9 cellular contexts compared by ENCODE assay signal in the genomic region with DNA sequence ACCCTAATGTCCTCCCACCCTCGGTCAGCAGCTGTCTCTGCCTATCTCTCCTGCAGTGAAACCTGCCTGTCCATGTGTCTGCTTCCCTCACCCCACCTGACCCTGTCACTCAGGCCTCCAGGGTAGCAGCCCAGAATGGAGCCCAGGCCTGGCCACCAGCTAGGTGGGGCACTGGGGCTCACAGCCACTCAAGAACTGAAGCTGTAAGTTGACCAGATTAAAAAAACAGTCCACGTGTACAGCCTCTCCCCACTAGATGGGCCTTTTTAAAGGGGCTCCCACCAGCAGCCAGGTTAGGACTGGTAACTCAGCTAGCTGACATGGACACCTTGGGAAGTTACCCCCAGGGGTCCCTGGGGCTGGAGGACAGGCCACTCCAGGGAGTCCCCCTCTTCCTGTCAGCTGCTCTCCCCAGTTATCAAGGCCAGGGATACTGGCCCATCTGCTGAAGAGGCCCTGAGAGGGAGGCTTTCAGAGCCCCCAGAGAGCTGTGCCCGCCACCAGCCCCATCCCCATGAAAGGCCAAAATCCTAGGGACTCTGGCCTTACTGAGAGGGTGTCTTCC. TPM values are rescaled to one million over a fixed set of nuclear protein-coding genes. Genes with fewer than 3 reads are reported as not detected.
A peak's percentile ranks its signal among the peaks of the same experiment; 100 is the strongest.
DNase-seq lines count a peak whose midpoint lies in the region; ATAC-seq, FAIRE-seq and TF ChIP-seq lines count a peak whose summit lies in the region.
"Had no signal": no experiment of that assay in that cellular context is flagged by ENCODE, and none has a peak within 500 bp of the region (broad histone marks: within the 10 kb centered on the region; RNA-seq: fewer than 3 reads in every experiment).

No MANE protein-coding gene starts in this region.

- H4K20me1 ChIP-seq in HCT116 (ENCODE audit: insufficient read depth): no peaks in the 10 kb centered on the region

- POLR2A ChIA-PET in HCT116 (lab: Charles Lee): no interaction called here

- H3K9me3 Mint-ChIP-seq in stimulated activated effector memory CD8-positive, alpha-beta T cell treated with anti-CD3 and anti-CD28 coated beads, Interleukin-12 subunit alpha, Interleukin-12 subunit beta, amount 100 ng/mL, for 72 hours: no peaks in the 10 kb centered on the region
- H3K9me3 Mint-ChIP-seq in Calu3 (ENCODE audit: low read depth, unreplicated experiment): no peaks in the 10 kb centered on the region

- H3K9me3 ChIP-seq in HCT116 (ENCODE audit: control insufficient read depth in 1 of 2, insufficient read depth in 1 of 2, low read depth in 1 of 2, low read length in 2 of 2) (no peaks in the 10 kb centered on the region), kidney (ENCODE audit: control insufficient read depth in 1 of 2, low read length in 2 of 2) (no peaks in the 10 kb centered on the region)

- peaks cover 87% of the 10 kb centered on the region for H3K27me3 Mint-ChIP-seq in Calu3 (ENCODE audit: unreplicated experiment)

- peaks cover 36 to 63% of the 10 kb centered on the region in 2 experiments for H3K4me1 ChIP-seq in HCT116 (ENCODE audit: control insufficient read depth in 1 of 2, insufficient read depth in 2 of 2, low read length in 2 of 2)
- peaks cover 25 to 55% of the 10 kb centered on the region in 2 donors for H3K4me1 ChIP-seq in kidney (ENCODE audit: control insufficient read depth in 1 of 2, insufficient read depth in 1 of 2, low read depth in 1 of 2, low read length in 2 of 2)

- no peak for FAIRE-seq in kidney (lab: Jason Lieb, UNC)
- FAIRE-seq: endothelial cell of umbilical vein had no signal

- H3K4me1 Mint-ChIP-seq in stimulated activated effector memory CD8-positive, alpha-beta T cell treated with anti-CD3 and anti-CD28 coated beads, Interleukin-12 subunit alpha, Interleukin-12 subunit beta, amount 100 ng/mL, for 72 hours: peaks cover 73% of the 10 kb centered on the region
- H3K4me1 Mint-ChIP-seq in Calu3 (ENCODE audit: low read depth, unreplicated experiment): peaks cover 28% of the 10 kb centered on the region

- no peaks in the 10 kb centered on the region for H3K9me2 ChIP-seq in HCT116 (ENCODE audit: insufficient read depth)

- H2AFZ ChIP-seq in HCT116 (ENCODE audit: low read depth, low read length, poor library complexity, severe bottlenecking): no peak overlapping the region

- no peaks in the 10 kb centered on the region for H3K79me2 ChIP-seq in HCT116 (ENCODE audit: insufficient read depth, low read length)

- peak overlapping the region; percentile 87 for H3K4me2 ChIP-seq in HCT116 (ENCODE audit: low read length)

- no peaks in the 10 kb centered on the region for H3K36me3 ChIP-seq in HCT116 (ENCODE audit: control insufficient read depth in 1 of 2, insufficient read depth in 2 of 2, low read length in 2 of 2)
- H3K36me3 ChIP-seq in kidney (ENCODE audit: control insufficient read depth in 1 of 2, insufficient read depth in 2 of 2, low read length in 2 of 2): no peaks in the 10 kb centered on the region

- CTCF ChIA-PET in HCT116 (lab: Charles Lee): interaction anchor here (1.4 kb wide), 1 partner anchor 20 kb away, joined by 3 read pairs; the partner anchor contains the start of gene ABCF2
- CTCF ChIA-PET in Calu3 (lab: Charles Lee): no interaction called here

- RAD21 ChIA-PET in HCT116 (lab: Charles Lee; ENCODE audit: low non-redundant PET in 1 of 2, low total read pairs in 2 of 2, uncharacterized antibody in 2 of 2, unreplicated experiment in 2 of 2): no interaction called here

- TF ChIP-seq POLR2A in HCT116 (IDR thresholded peaks at IDR 0.05; ENCODE audit: borderline replicate concordance, extremely low read depth, insufficient read depth, insufficient read length): no peak

- H3K27ac Mint-ChIP-seq in stimulated activated effector memory CD8-positive, alpha-beta T cell treated with anti-CD3 and anti-CD28 coated beads, Interleukin-12 subunit alpha, Interleukin-12 subunit beta, amount 100 ng/mL, for 72 hours: no peak overlapping the region
- no peak overlapping the region for H3K27ac Mint-ChIP-seq in Calu3 (ENCODE audit: unreplicated experiment)

- H3K4me3 ChIP-seq in HCT116 (replicated peaks in 1 of 2; ENCODE audit: low read depth in 1 of 2, low read length in 2 of 2) (peak overlapping the region; percentile 58 to 70; a peak in 3 of 4 replicates), kidney (ENCODE audit: low read length in 2 of 2) (peak overlapping the region in 1 of 2 donors; percentile 65)

- ATAC-seq in HCT116: no peak
- no peak for ATAC-seq in stimulated activated effector memory CD8-positive, alpha-beta T cell treated with anti-CD3 and anti-CD28 coated beads, Interleukin-12 subunit alpha, Interleukin-12 subunit beta, amount 100 ng/mL, for 72 hours

- peaks cover 7% of the 10 kb centered on the region for H3K36me3 Mint-ChIP-seq in stimulated activated effector memory CD8-positive, alpha-beta T cell treated with anti-CD3 and anti-CD28 coated beads, Interleukin-12 subunit alpha, Interleukin-12 subunit beta, amount 100 ng/mL, for 72 hours
- H3K36me3 Mint-ChIP-seq in Calu3 (ENCODE audit: insufficient read depth, unreplicated experiment): peaks cover 22% of the 10 kb centered on the region

- intact Hi-C loops in HCT116 (cut with micrococcal nuclease): loop anchor here (10.0 kb wide), 1 partner anchor 122 kb away; no protein-coding TSS in a partner anchor
- intact Hi-C loops in kidney (cut with DNase I): loop anchor here (10.0 kb wide), 1 partner anchor 58 kb away; no protein-coding TSS in a partner anchor
- intact Hi-C loops in Calu3 (cut with micrococcal nuclease; ENCODE audit: unreplicated experiment): loop anchor here (5.0 kb wide), 1 partner anchor 55 kb away; no protein-coding TSS in a partner anchor

- DNase-seq in HCT116 (ENCODE audit: low read depth, low spot score): no peak
- DNase-seq in astrocyte of the hippocampus (ENCODE audit: low read depth, low spot score): peak; percentile 27
- peak; percentile 60 for DNase-seq in kidney
- DNase-seq in stimulated activated effector memory CD8-positive, alpha-beta T cell treated with anti-CD3 and anti-CD28 coated beads, Interleukin-12 subunit alpha, Interleukin-12 subunit beta, amount 100 ng/mL, for 72 hours (ENCODE audit: low spot score in 2 of 2): no peak
- no peak for DNase-seq in Calu3
- no peak for DNase-seq in activated CD4-positive, alpha-beta T cell treated with anti-CD3 and anti-CD28 coated beads, Interleukin-2, amount 50 U/mL, for 1 hour
- DNase-seq in HT-29 (ENCODE audit: low spot score): no peak
- DNase-seq in anterior cingulate cortex (lab: John Stamatoyannopoulos, UW): no peak

- TF ChIP-seq RAD21 in HCT116 (IDR thresholded peaks at IDR 0.05; ENCODE audit: low read depth): no peak

- H3K27ac ChIP-seq in HCT116 (ENCODE audit: low read depth, low read length) (no peak overlapping the region; the same call in 1 of the 2 replicates), kidney (ENCODE audit: low read depth in 2 of 2, low read length in 2 of 2) (no peak overlapping the region)

- H3K9ac ChIP-seq in HCT116 (ENCODE audit: low read length): peak overlapping the region; percentile 69
- H3K9ac ChIP-seq in kidney (ENCODE audit: low read length in 2 of 2): peak overlapping the region in 1 of 2 donors; percentile 41

- H3K4me3 Mint-ChIP-seq in stimulated activated effector memory CD8-positive, alpha-beta T cell treated with anti-CD3 and anti-CD28 coated beads, Interleukin-12 subunit alpha, Interleukin-12 subunit beta, amount 100 ng/mL, for 72 hours: peak overlapping the region; percentile 83
- no peak overlapping the region for H3K4me3 Mint-ChIP-seq in Calu3 (ENCODE audit: low read depth, unreplicated experiment)

- BruUV-seq in HCT116 (replicated peaks; lab: Mats Ljungman, UMichigan): no TSS peak
- BruUV-seq in Calu3 (replicated peaks; lab: Mats Ljungman, UMichigan): no TSS peak

- H3K27me3 ChIP-seq in HCT116 (ENCODE audit: insufficient read depth, low read length): no peaks in the 10 kb centered on the region

- TF ChIP-seq CTCF in HCT116 (IDR thresholded peaks at IDR 0.05 in 2 of 3, conservative IDR thresholded peaks at IDR 0.05 in 1 of 3; ENCODE audit: borderline replicate concordance in 1 of 3, insufficient read depth in 1 of 3, low read depth in 2 of 3, low read length in 2 of 3) (no peak), kidney (IDR thresholded peaks at IDR 0.05; ENCODE audit: borderline replicate concordance, extremely low read depth, insufficient read depth) (no peak), Calu3 (IDR thresholded peaks at IDR 0.05; ENCODE audit: unreplicated experiment) (no peak)

TF ChIP-seq in HCT116, 20 proteins besides CTCF, POLR2A, EP300 and RAD21:
- TF ChIP-seq TCF7L2 (IDR thresholded peaks at IDR 0.05; ENCODE audit: borderline replicate concordance, extremely low read depth, insufficient read depth, insufficient read length): no peak
- no peak for TF ChIP-seq EZH2phosphoT487 (IDR thresholded peaks at IDR 0.05; ENCODE audit: borderline replicate concordance)
- TF ChIP-seq ZNF274 (IDR thresholded peaks at IDR 0.05; ENCODE audit: low read depth, low read length): no peak

RNA-seq across cellular contexts. Expression of gene SMARCD3, which starts 1.4 kb away (rescaled TPM):
- total RNA-seq in HCT116 (2021; ENCODE audit: unreplicated experiment) (30.3 TPM), kidney (52.5 TPM), Calu3 (2022) (2.3 and 4.1 TPM in 2 replicates)
- polyA plus RNA-seq in HCT116 (2012): 21.2 and 30.3 TPM in 2 replicates
- polyA plus RNA-seq in kidney (ENCODE audit: insufficient read depth, low read depth, low replicate concordance): 46.4 TPM
- 1.1 and 1.3 TPM in 2 replicates for total RNA-seq in HT-29 (2014; rRNA removed; shearing (Covaris generic))

RNA-seq across cellular contexts. Expression of gene CHPF2, which starts 14.8 kb away (rescaled TPM):
- total RNA-seq in HCT116 (2021; ENCODE audit: unreplicated experiment) (19.5 TPM), kidney (45.2 TPM), Calu3 (2022) (48.1 and 51.3 TPM in 2 replicates)
- 7.6 and 8.2 TPM in 2 replicates for polyA plus RNA-seq in HCT116 (2012)
- polyA plus RNA-seq in kidney (ENCODE audit: insufficient read depth, low read depth, low replicate concordance): 15.6 TPM
- total RNA-seq in HT-29 (2014; rRNA removed; shearing (Covaris generic)): 72.5 and 87.7 TPM in 2 replicates

RNA-seq across cellular contexts. Expression of gene ABCF2, which starts 20.1 kb away (rescaled TPM):
- total RNA-seq in HCT116 (2021; ENCODE audit: unreplicated experiment) (63.7 TPM), kidney (30.8 TPM), Calu3 (2022) (43.0 and 49.7 TPM in 2 replicates)
- polyA plus RNA-seq in HCT116 (2012): 29.9 and 39.4 TPM in 2 replicates
- polyA plus RNA-seq in kidney (ENCODE audit: insufficient read depth, low read depth, low replicate concordance): 22.5 TPM
- total RNA-seq in HT-29 (2014; rRNA removed; shearing (Covaris generic)): 80.2 and 82.5 TPM in 2 replicates

RNA-seq across cellular contexts. Expression of gene H2BK1, which starts 36.8 kb away (rescaled TPM):
- total RNA-seq in HCT116 (2021; ENCODE audit: unreplicated experiment) (0.69 TPM), kidney (not detected), Calu3 (2022) (not detected in 2 replicates)
- polyA plus RNA-seq in HCT116 (2012): not detected in 2 replicates
- polyA plus RNA-seq in kidney (ENCODE audit: insufficient read depth, low read depth, low replicate concordance): not detected
- total RNA-seq in HT-29 (2014; rRNA removed; shearing (Covaris generic)): not detected in 2 replicates
- total RNA-seq: endothelial cell of umbilical vein had no signal
- polyA plus RNA-seq: endothelial cell of umbilical vein had no signal

Comparison
In these comparisons a context has a peak if more than half of its experiments do, and no peak if none do; other contexts are left out.
1. DNase-seq: peak in astrocyte of the hippocampus (single experiment) and kidney (single experiment); none in HCT116 (single experiment), stimulated activated effector memory CD8-positive, alpha-beta T cell treated with anti-CD3 and anti-CD28 coated beads, Interleukin-12 subunit alpha, Interleukin-12 subunit beta, amount 100 ng/mL, for 72 hours (0 of 2), Calu3 (single experiment), activated CD4-positive, alpha-beta T cell treated with anti-CD3 and anti-CD28 coated beads, Interleukin-2, amount 50 U/mL, for 1 hour (single experiment), HT-29 (single experiment) and anterior cingulate cortex (0 of 58).